ENCODE assay signal across 19 cellular contexts in genomic region chr2:74197049-74197448, GRCh38. TPM values are rescaled to one million over a fixed set of nuclear protein-coding genes. Genes with fewer than 3 reads are reported as not detected.
DNase-seq lines count a peak whose midpoint lies in the region; ATAC-seq and TF ChIP-seq lines count a peak whose summit lies in the region.
"Had no signal": no experiment of that assay in that cellular context is flagged by ENCODE, and none has a peak within 500 bp of the region (broad histone marks: within the 10 kb centered on the region; RNA-seq: fewer than 3 reads in every experiment).

No MANE protein-coding gene starts in this region.

- DNase-seq in activated CD4-positive, alpha-beta T cell treated with anti-CD3 and anti-CD28 coated beads for 36 hours = no peak
- no peak for DNase-seq in activated CD4-positive, alpha-beta T cell treated with anti-CD3 and anti-CD28 coated beads, Interleukin-2, amount 50 U/mL, for 4 hours
- DNase-seq in CD4-positive, alpha-beta T cell = no peak
- DNase-seq in T-helper 17 cell (no peak), glutamatergic neuron (no peak), EL (no peak), superior temporal gyrus (ENCODE audit: extremely low spot score) (no peak), GM13977 (ENCODE audit: low spot score) (no peak)
- DNase-seq: activated CD4-positive, CD25-positive, alpha-beta regulatory T cell treated with anti-CD3 and anti-CD28 coated beads, Interleukin-2, amount 50 U/mL, for 72 hours; activated T-cell treated with anti-CD3 and anti-CD28 coated beads for 4 hours; dermis blood vessel endothelial cell; DMS 273 treated with DMSO at 0.1 percent for 48 hours; hippocampal formation; IMR-90; NCI-H1694 treated with DMSO at 0.1 percent for 48 hours; NCI-H226; Peyer's patch; stimulated activated CD4-positive, alpha-beta T cell treated with anti-CD3 and anti-CD28 coated beads, Interleukin-1b, Interleukin-23, amount 100 ng/mL, for 48 hours had no signal

- POLR2A ChIA-PET in activated CD4-positive, alpha-beta T cell treated with anti-CD3 and anti-CD28 coated beads for 36 hours (lab: Charles Lee) = interaction anchor here (1.0 kb wide), 1 partner anchor 18 kb away, joined by 5 read pairs; the partner anchor contains the start of gene MOB1A
- POLR2A ChIA-PET in CD4-positive, alpha-beta T cell (lab: Charles Lee) = interaction anchor here (5.0 kb wide), 1 partner anchor 18 kb away, joined by 105 read pairs; the partner anchor contains the start of gene MOB1A

- H3K27ac ChIP-seq in CD4-positive, alpha-beta T cell (ENCODE audit: low read depth, low read length) = no peak overlapping the region
- H3K27ac ChIP-seq: BLaER1, Peyer's patch had no signal

- H3K9me3 ChIP-seq in CD4-positive, alpha-beta T cell (ENCODE audit: control insufficient read depth, low read length) = no peaks in the 10 kb centered on the region
- no peaks in the 10 kb centered on the region for H3K9me3 ChIP-seq in T-helper 17 cell (ENCODE audit: control insufficient read depth, low read length, poor library complexity, severe bottlenecking)
- H3K9me3 ChIP-seq: BLaER1, Peyer's patch had no signal

- no peaks in the 10 kb centered on the region for H3K27me3 ChIP-seq in CD4-positive, alpha-beta T cell (ENCODE audit: control insufficient read depth, insufficient read depth, low read length)
- H3K27me3 ChIP-seq: BLaER1, Peyer's patch had no signal

- CTCF ChIA-PET in activated CD4-positive, alpha-beta T cell treated with anti-CD3 and anti-CD28 coated beads for 36 hours (lab: Charles Lee) = interaction anchor here (0.6 to 1.1 kb wide), 4 partner anchors 15 to 139 kb away, joined by 3 to 6 read pairs (median 5); partner anchors contain the start of gene MOB1A
- CTCF ChIA-PET in CD4-positive, alpha-beta T cell (lab: Charles Lee) = interaction anchor here (0.6 to 1.6 kb wide), 4 partner anchors 14 to 55 kb away, joined by 3 to 6 read pairs (median 3); partner anchors contain the start of genes BOLA3 and MOB1A

- ATAC-seq in activated CD4-positive, alpha-beta T cell treated with anti-CD3 and anti-CD28 coated beads for 36 hours = no peak
- no peak for ATAC-seq in CD4-positive, alpha-beta T cell (ENCODE audit: poor library complexity)
- no peak for ATAC-seq in T-helper 17 cell

- peaks cover 29% of the 10 kb centered on the region for H3K4me1 Mint-ChIP-seq in activated CD4-positive, alpha-beta T cell treated with anti-CD3 and anti-CD28 coated beads for 36 hours
- H3K4me1 Mint-ChIP-seq in CD4-positive, alpha-beta T cell (ENCODE audit: low read depth) = peaks cover 28% of the 10 kb centered on the region
- H3K4me1 Mint-ChIP-seq in T-helper 17 cell = peaks cover 29% of the 10 kb centered on the region
- peaks cover 7% of the 10 kb centered on the region for H3K4me1 Mint-ChIP-seq in glutamatergic neuron (ENCODE audit: low read depth, unreplicated experiment)

- no peaks in the 10 kb centered on the region for H3K9me3 Mint-ChIP-seq in activated CD4-positive, alpha-beta T cell treated with anti-CD3 and anti-CD28 coated beads for 36 hours (ENCODE audit: low read depth)
- no peaks in the 10 kb centered on the region for H3K9me3 Mint-ChIP-seq in CD4-positive, alpha-beta T cell
- peaks cover 17% of the 10 kb centered on the region for H3K9me3 Mint-ChIP-seq in glutamatergic neuron (ENCODE audit: unreplicated experiment)

- H3K27ac Mint-ChIP-seq in activated CD4-positive, alpha-beta T cell treated with anti-CD3 and anti-CD28 coated beads for 36 hours = peak overlapping the region; percentile 31
- peak overlapping the region; percentile 36 for H3K27ac Mint-ChIP-seq in CD4-positive, alpha-beta T cell
- H3K27ac Mint-ChIP-seq in T-helper 17 cell (peak overlapping the region; percentile 98), glutamatergic neuron (ENCODE audit: unreplicated experiment) (no peak overlapping the region)

- no peak overlapping the region for H3K4me3 Mint-ChIP-seq in activated CD4-positive, alpha-beta T cell treated with anti-CD3 and anti-CD28 coated beads for 36 hours
- peak overlapping the region; percentile 8 for H3K4me3 Mint-ChIP-seq in CD4-positive, alpha-beta T cell
- H3K4me3 Mint-ChIP-seq in T-helper 17 cell = no peak overlapping the region
- peak overlapping the region; percentile 57 for H3K4me3 Mint-ChIP-seq in glutamatergic neuron (ENCODE audit: unreplicated experiment)

- intact Hi-C loops in activated CD4-positive, alpha-beta T cell treated with anti-CD3 and anti-CD28 coated beads for 36 hours (cut with DNase I, micrococcal nuclease) = loop anchor here (5.0 kb wide), 2 partner anchors 270 to 640 kb away; partner anchors contain the start of gene DGUOK (in 1 of the 2)
- intact Hi-C loops in CD4-positive, alpha-beta T cell (cut with DNase I, micrococcal nuclease) = no loop called here

- in situ Hi-C loops in GM13977 (cut with MboI; ENCODE audit: low pct_unique_long_range_greater_than_20kb, low sequenced_read_pairs, unreplicated experiment) = no loop called here

- H3K27me3 Mint-ChIP-seq in activated CD4-positive, alpha-beta T cell treated with anti-CD3 and anti-CD28 coated beads for 36 hours = peaks cover 2% of the 10 kb centered on the region
- no peaks in the 10 kb centered on the region for H3K27me3 Mint-ChIP-seq in CD4-positive, alpha-beta T cell
- H3K27me3 Mint-ChIP-seq in T-helper 17 cell = no peaks in the 10 kb centered on the region
- H3K27me3 Mint-ChIP-seq in glutamatergic neuron (ENCODE audit: unreplicated experiment) = peaks cover 17% of the 10 kb centered on the region

- TF ChIP-seq CTCF in CD4-positive, alpha-beta T cell (IDR thresholded peaks at IDR 0.05) = no peak
- TF ChIP-seq CTCF in glutamatergic neuron (IDR thresholded peaks at IDR 0.05; ENCODE audit: partially characterized antibody, unreplicated experiment) = no peak
- no peak for TF ChIP-seq CTCF in GM13977 (IDR thresholded peaks at IDR 0.05; ENCODE audit: extremely low read depth, insufficient read depth, missing control alignments)

- H3K36me3 Mint-ChIP-seq in activated CD4-positive, alpha-beta T cell treated with anti-CD3 and anti-CD28 coated beads for 36 hours (ENCODE audit: low read depth) = peaks cover 31% of the 10 kb centered on the region
- peaks cover 9% of the 10 kb centered on the region for H3K36me3 Mint-ChIP-seq in CD4-positive, alpha-beta T cell (ENCODE audit: low read depth)
- H3K36me3 Mint-ChIP-seq in T-helper 17 cell (ENCODE audit: low read depth) (peaks cover 2% of the 10 kb centered on the region), glutamatergic neuron (ENCODE audit: unreplicated experiment) (peaks cover 4% of the 10 kb centered on the region)

RNA-seq across cellular contexts. Expression of gene MTHFD2, which starts 1.4 kb away (rescaled TPM):
- 100 to 1,000 TPM; 411 to 453 TPM for total RNA-seq in activated CD4-positive, alpha-beta T cell treated with anti-CD3 and anti-CD28 coated beads for 36 hours
- total RNA-seq in CD4-positive, alpha-beta T cell = 10 to 100 TPM; 18.6 to 21.6 TPM
- total RNA-seq in T-helper 17 cell (10 to 100 TPM; 30.8 to 47.5 TPM), glutamatergic neuron (ENCODE audit: unreplicated experiment) (293 TPM)

RNA-seq across cellular contexts. Expression of gene MOB1A, which starts 18.4 kb away (rescaled TPM):
- 100 to 1,000 TPM in 1 of 2 experiments, 10 to 100 TPM in 1; 96.6 to 149 TPM for total RNA-seq in activated CD4-positive, alpha-beta T cell treated with anti-CD3 and anti-CD28 coated beads for 36 hours
- total RNA-seq in CD4-positive, alpha-beta T cell = 100 to 1,000 TPM; 150 to 159 TPM
- total RNA-seq in T-helper 17 cell = 100 to 1,000 TPM; 138 to 183 TPM
- 60.5 TPM for total RNA-seq in glutamatergic neuron (ENCODE audit: unreplicated experiment)

RNA-seq across cellular contexts. Expression of gene BOLA3, which starts 49.3 kb away (rescaled TPM):
- 100 to 1,000 TPM; 119 to 130 TPM for total RNA-seq in activated CD4-positive, alpha-beta T cell treated with anti-CD3 and anti-CD28 coated beads for 36 hours
- 10 to 100 TPM; 11.4 to 12.9 TPM for total RNA-seq in CD4-positive, alpha-beta T cell
- total RNA-seq in T-helper 17 cell (10 to 100 TPM; 15.5 to 23.3 TPM), glutamatergic neuron (ENCODE audit: unreplicated experiment) (17.7 TPM)

Comparison
In these comparisons a context has a peak if more than half of its experiments do, and no peak if none do; other contexts are left out.
1. H3K4me3 Mint-ChIP-seq: peak in CD4-positive, alpha-beta T cell (single experiment) and glutamatergic neuron (single experiment); none in activated CD4-positive, alpha-beta T cell treated with anti-CD3 and anti-CD28 coated beads for 36 hours (single experiment) and T-helper 17 cell (single experiment).
2. intact Hi-C loops: an anchor here in activated CD4-positive, alpha-beta T cell treated with anti-CD3 and anti-CD28 coated beads for 36 hours (5.0 kb wide); none called in CD4-positive, alpha-beta T cell.